In the genomic region with DNA sequence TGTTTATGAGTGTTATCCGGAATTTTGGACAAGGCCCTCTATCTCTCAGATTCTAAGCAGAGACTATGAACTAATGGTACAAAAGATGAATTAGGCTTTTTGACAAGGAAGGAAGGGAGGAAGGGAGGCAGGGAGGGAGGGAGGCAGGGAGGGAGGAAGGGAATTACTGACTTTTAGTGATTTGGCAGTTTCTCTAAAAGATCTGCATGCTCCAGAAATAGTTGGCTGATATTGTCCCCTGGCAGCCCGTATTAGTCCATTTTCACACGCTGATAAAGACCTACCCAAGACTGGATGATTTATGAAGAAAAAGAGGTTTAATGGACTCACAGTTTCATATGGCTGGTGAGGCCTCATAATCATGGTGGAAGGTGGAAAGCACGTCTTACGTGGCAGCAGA, we compare ENCODE assay signal across 30 cellular contexts.
"Had no signal": no experiment of that assay in that cellular context is flagged by ENCODE, and none has a peak within 500 bp of the region (broad histone marks: within the 10 kb centered on the region; RNA-seq: fewer than 3 reads in every experiment).

No MANE protein-coding gene starts in this region.

- H3K4me3 Mint-ChIP-seq: activated CD4-positive, alpha-beta T cell treated with anti-CD3 and anti-CD28 coated beads, Interleukin-2, amount 10 ng/mL, durations not matched to agents 7 days and 5 days; activated CD8-positive, alpha-beta memory T cell treated with anti-CD3 and anti-CD28 coated beads, Interleukin-2, amount 10 ng/mL, durations not matched to agents 7 days and 5 days; activated CD8-positive, alpha-beta T cell treated with anti-CD3 and anti-CD28 coated beads for 36 hours; activated naive CD4-positive, alpha-beta T cell treated with anti-CD3 and anti-CD28 coated beads for 36 hours; activated naive CD4-positive, alpha-beta T cell treated with anti-CD3 and anti-CD28 coated beads, Interleukin-2, amount 50 U/mL, for 24 hours; activated naive CD8-positive, alpha-beta T cell treated with anti-CD3 and anti-CD28 coated beads for 36 hours; activated naive CD8-positive, alpha-beta T cell treated with anti-CD3 and anti-CD28 coated beads, Interleukin-2, amount 50 U/mL, for 24 hours; activated T-helper 1 cell treated with anti-CD3 and anti-CD28 coated beads, Interleukin-12 subunit alpha, Interleukin-12 subunit beta, Interleukin-2, Interleukin-4 antibody, amounts not matched to agents 30 ng/mL and 10 ng/mL and 1 ng/mL, durations not matched to agents 14 hours and 24 hours and 36 hours had no signal

- H3K27ac Mint-ChIP-seq: activated CD4-positive, alpha-beta T cell treated with anti-CD3 and anti-CD28 coated beads, Interleukin-2, amount 10 ng/mL, durations not matched to agents 7 days and 5 days; activated CD8-positive, alpha-beta memory T cell treated with anti-CD3 and anti-CD28 coated beads, Interleukin-2, amount 10 ng/mL, durations not matched to agents 7 days and 5 days; activated CD8-positive, alpha-beta T cell treated with anti-CD3 and anti-CD28 coated beads for 36 hours; activated naive CD4-positive, alpha-beta T cell treated with anti-CD3 and anti-CD28 coated beads for 36 hours; activated naive CD4-positive, alpha-beta T cell treated with anti-CD3 and anti-CD28 coated beads, Interleukin-2, amount 50 U/mL, for 24 hours; activated naive CD8-positive, alpha-beta T cell treated with anti-CD3 and anti-CD28 coated beads for 36 hours; activated naive CD8-positive, alpha-beta T cell treated with anti-CD3 and anti-CD28 coated beads, Interleukin-2, amount 50 U/mL, for 24 hours; activated T-helper 1 cell treated with anti-CD3 and anti-CD28 coated beads, Interleukin-12 subunit alpha, Interleukin-12 subunit beta, Interleukin-2, Interleukin-4 antibody, amounts not matched to agents 30 ng/mL and 10 ng/mL and 1 ng/mL, durations not matched to agents 14 hours and 24 hours and 36 hours; activated T-helper 2 cell treated with anti-CD3 and anti-CD28 coated beads, Interferon-gamma antibody, Interleukin-2, Interleukin-4, amounts not matched to agents 10 μg/mL and 5 μg/mL and 100 μg/mL, durations not matched to agents 14 hours and 24 hours and 36 hours had no signal

- H3K36me3 Mint-ChIP-seq: activated CD8-positive, alpha-beta memory T cell treated with anti-CD3 and anti-CD28 coated beads, Interleukin-2, amount 10 ng/mL, durations not matched to agents 7 days and 5 days; activated naive CD4-positive, alpha-beta T cell treated with anti-CD3 and anti-CD28 coated beads, Interleukin-2, amount 50 U/mL, for 24 hours; activated naive CD8-positive, alpha-beta T cell treated with anti-CD3 and anti-CD28 coated beads for 36 hours had no signal

- H3K9me3 Mint-ChIP-seq: activated CD4-positive, alpha-beta T cell treated with anti-CD3 and anti-CD28 coated beads, Interleukin-2, amount 10 ng/mL, durations not matched to agents 7 days and 5 days; activated naive CD4-positive, alpha-beta T cell treated with anti-CD3 and anti-CD28 coated beads for 36 hours; activated naive CD4-positive, alpha-beta T cell treated with anti-CD3 and anti-CD28 coated beads, Interleukin-2, amount 50 U/mL, for 24 hours; activated naive CD8-positive, alpha-beta T cell treated with anti-CD3 and anti-CD28 coated beads for 36 hours; activated naive CD8-positive, alpha-beta T cell treated with anti-CD3 and anti-CD28 coated beads, Interleukin-2, amount 50 U/mL, for 24 hours; activated T-helper 1 cell treated with anti-CD3 and anti-CD28 coated beads, Interleukin-12 subunit alpha, Interleukin-12 subunit beta, Interleukin-2, Interleukin-4 antibody, amounts not matched to agents 30 ng/mL and 10 ng/mL and 1 ng/mL, durations not matched to agents 14 hours and 24 hours and 36 hours; activated T-helper 2 cell treated with anti-CD3 and anti-CD28 coated beads, Interferon-gamma antibody, Interleukin-2, Interleukin-4, amounts not matched to agents 10 μg/mL and 5 μg/mL and 100 μg/mL, durations not matched to agents 14 hours and 24 hours and 36 hours had no signal

- ATAC-seq: activated CD8-positive, alpha-beta memory T cell treated with anti-CD3 and anti-CD28 coated beads, Interleukin-2, amount 10 ng/mL, durations not matched to agents 7 days and 5 days; activated CD8-positive, alpha-beta T cell treated with anti-CD3 and anti-CD28 coated beads for 36 hours; activated naive CD8-positive, alpha-beta T cell treated with anti-CD3 and anti-CD28 coated beads, Interleukin-2, amount 50 U/mL, for 24 hours; body of pancreas; esophagus mucosa; foreskin keratinocyte; gastrocnemius medialis had no signal

- DNase-seq: activated CD4-positive, alpha-beta T cell treated with anti-CD3 and anti-CD28 coated beads for 4 hours; activated CD4-positive, alpha-beta T cell treated with anti-CD3 and anti-CD28 coated beads, Interleukin-2, amount 10 ng/mL, durations not matched to agents 7 days and 5 days; activated CD4-positive, alpha-beta T cell treated with anti-CD3 and anti-CD28 coated beads, Interleukin-2, amount 50 U/mL, for 4 hours; activated CD4-positive, CD25-positive, alpha-beta regulatory T cell; activated CD4-positive, CD25-positive, alpha-beta regulatory T cell treated with anti-CD3 and anti-CD28 coated beads, Interleukin-2, amount 50 U/mL, for 72 hours; activated CD8-positive, alpha-beta memory T cell treated with anti-CD3 and anti-CD28 coated beads, Interleukin-2, amount 10 ng/mL, durations not matched to agents 7 days and 5 days; activated CD8-positive, alpha-beta memory T cell treated with anti-CD3 and anti-CD28 coated beads, Interleukin-2, amount 50 U/mL, for 4 hours; activated CD8-positive, alpha-beta T cell treated with anti-CD3 and anti-CD28 coated beads for 36 hours; activated effector memory CD4-positive, alpha-beta T cell treated with anti-CD3 and anti-CD28 coated beads, Interleukin-2, amount 50 U/mL, for 16 hours; activated naive CD4-positive, alpha-beta T cell treated with anti-CD3 and anti-CD28 coated beads for 36 hours; activated naive CD8-positive, alpha-beta T cell treated with anti-CD3 and anti-CD28 coated beads for 36 hours; activated naive CD8-positive, alpha-beta T cell treated with anti-CD3 and anti-CD28 coated beads, Interleukin-2, amount 50 U/mL, for 24 hours; activated T-cell treated with anti-CD3 and anti-CD28 coated beads, Interleukin-2, amount 50 U/mL, for 1 hour; activated T-cell treated with anti-CD3 and anti-CD28 coated beads, Interleukin-2, amount 50 U/mL, for 48 hours; adrenal gland; amygdala; aorta; body of pancreas; central memory CD4-positive, alpha-beta T cell; cerebellar nuclear complex; colonic mucosa; effector CD8-positive, alpha-beta T cell; foreskin keratinocyte; gastrocnemius medialis; glutamatergic neuron; T-helper 2 cell had no signal

- H3K4me1 Mint-ChIP-seq: activated CD4-positive, alpha-beta T cell treated with anti-CD3 and anti-CD28 coated beads, Interleukin-2, amount 10 ng/mL, durations not matched to agents 7 days and 5 days; activated CD8-positive, alpha-beta memory T cell treated with anti-CD3 and anti-CD28 coated beads, Interleukin-2, amount 10 ng/mL, durations not matched to agents 7 days and 5 days; activated naive CD4-positive, alpha-beta T cell treated with anti-CD3 and anti-CD28 coated beads, Interleukin-2, amount 50 U/mL, for 24 hours; activated naive CD8-positive, alpha-beta T cell treated with anti-CD3 and anti-CD28 coated beads for 36 hours; activated naive CD8-positive, alpha-beta T cell treated with anti-CD3 and anti-CD28 coated beads, Interleukin-2, amount 50 U/mL, for 24 hours had no signal

- H3K27me3 Mint-ChIP-seq: activated CD4-positive, alpha-beta T cell treated with anti-CD3 and anti-CD28 coated beads, Interleukin-2, amount 10 ng/mL, durations not matched to agents 7 days and 5 days; activated CD8-positive, alpha-beta memory T cell treated with anti-CD3 and anti-CD28 coated beads, Interleukin-2, amount 10 ng/mL, durations not matched to agents 7 days and 5 days; activated CD8-positive, alpha-beta T cell treated with anti-CD3 and anti-CD28 coated beads for 36 hours; activated naive CD4-positive, alpha-beta T cell treated with anti-CD3 and anti-CD28 coated beads, Interleukin-2, amount 50 U/mL, for 24 hours; activated naive CD8-positive, alpha-beta T cell treated with anti-CD3 and anti-CD28 coated beads for 36 hours; activated naive CD8-positive, alpha-beta T cell treated with anti-CD3 and anti-CD28 coated beads, Interleukin-2, amount 50 U/mL, for 24 hours had no signal
